In genomic region chr3:106213954-106214353, GRCh38 we compare ENCODE assay signal across 1 cellular context.
TF ChIP-seq lines count a peak whose summit lies in the region.

No MANE protein-coding gene starts in this region.

TF ChIP-seq in GM23338, 12 proteins besides CTCF, POLR2A, EP300 and RAD21 (continued from another document):
- TF ChIP-seq REST (IDR thresholded peaks at IDR 0.05; ENCODE audit: unreplicated experiment) (no peak), NANOG (IDR thresholded peaks at IDR 0.05; ENCODE audit: borderline replicate concordance) (no peak), POLR2AphosphoS5 (IDR thresholded peaks at IDR 0.05; ENCODE audit: low read depth) (no peak), ZNF114 (CRISPR knock-in tag; IDR thresholded peaks at IDR 0.05) (no peak), CREB1 (CRISPR knock-in tag; IDR thresholded peaks at IDR 0.05; ENCODE audit: low read depth) (no peak), ETS1 (IDR thresholded peaks at IDR 0.05) (no peak), ZNF331 (CRISPR knock-in tag; IDR thresholded peaks at IDR 0.05; ENCODE audit: low read depth) (no peak), STAT1 (IDR thresholded peaks at IDR 0.05; ENCODE audit: unreplicated experiment) (no peak), EZH2 (IDR thresholded peaks at IDR 0.05; ENCODE audit: low read depth, unreplicated experiment) (no peak), JUNB (IDR thresholded peaks at IDR 0.05; ENCODE audit: unreplicated experiment) (no peak), ZNF462 (CRISPR knock-in tag; IDR thresholded peaks at IDR 0.05) (no peak)
TF ChIP-seq in GM23338: peak in this region for 0.
